ENCODE assay signal across 1 cellular context in the genomic region with DNA sequence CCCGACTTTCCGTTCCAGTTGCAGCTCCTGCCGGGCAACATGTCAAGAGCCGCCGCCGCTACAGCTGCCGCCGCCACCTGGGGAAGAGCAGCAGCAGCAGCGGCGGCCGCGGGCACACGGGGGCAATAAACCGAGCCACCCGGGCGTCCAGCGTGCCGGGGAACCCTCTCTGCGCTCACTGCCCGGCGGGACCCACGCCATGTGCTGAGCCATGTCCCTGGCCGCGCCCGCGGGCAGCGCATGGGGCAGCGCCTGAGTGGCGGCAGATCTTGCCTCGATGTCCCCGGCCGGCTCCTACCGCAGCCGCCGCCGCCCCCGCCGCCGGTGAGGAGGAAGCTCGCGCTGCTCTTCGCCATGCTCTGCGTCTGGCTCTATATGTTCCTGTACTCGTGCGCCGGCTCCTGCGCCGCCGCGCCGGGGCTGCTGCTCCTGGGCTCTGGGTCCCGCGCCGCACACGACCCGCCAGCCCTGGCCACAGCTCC.
TF ChIP-seq lines count a peak whose summit lies in the region.

No MANE protein-coding gene starts in this region.

TF ChIP-seq in HepG2, 621 proteins besides CTCF, POLR2A, EP300 and RAD21 (continued from another document and continues in another):
- TF ChIP-seq FOXA1 (IDR thresholded peaks at IDR 0.05) (no peak), FOXA1 (CRISPR knock-in tag; IDR thresholded peaks at IDR 0.05) (no peak), LCORL (IDR thresholded peaks at IDR 0.05) (no peak), LCORL (CRISPR knock-in tag; IDR thresholded peaks at IDR 0.05) (no peak), ZNF3 (CRISPR knock-in tag; IDR thresholded peaks at IDR 0.05) (no peak), RFXANK (CRISPR knock-in tag; IDR thresholded peaks at IDR 0.05) (0 out of 2 replicates have a peak, but pooled peaks have one; percentile 11), TCF12 (IDR thresholded peaks at IDR 0.05) (no peak), TCF12 (CRISPR knock-in tag; IDR thresholded peaks at IDR 0.05) (no peak; the same call in 1 of the 2 replicates), STAG1 (CRISPR knock-in tag; IDR thresholded peaks at IDR 0.05) (no peak; the same call in 1 of the 2 replicates), WIZ (CRISPR knock-in tag; IDR thresholded peaks at IDR 0.05) (no peak), MAFG (CRISPR knock-in tag; IDR thresholded peaks at IDR 0.05) (0 out of 2 replicates have a peak, but pooled peaks have one; percentile 13), KDM2A (CRISPR knock-in tag; IDR thresholded peaks at IDR 0.05; ENCODE audit: borderline replicate concordance, low read depth) (0 out of 2 replicates have a peak, but pooled peaks have one; percentile 4), MTF2 (CRISPR knock-in tag; IDR thresholded peaks at IDR 0.05; ENCODE audit: borderline replicate concordance) (peak; percentile 85; the same call in 1 of the 2 replicates), TAF1 (CRISPR knock-in tag; IDR thresholded peaks at IDR 0.05) (peak; percentile 59), FOSL2 (CRISPR knock-in tag; IDR thresholded peaks at IDR 0.05) (no peak), ZNF777 (CRISPR knock-in tag; IDR thresholded peaks at IDR 0.05) (peak; percentile 19), ZNF510 (CRISPR knock-in tag; IDR thresholded peaks at IDR 0.05; ENCODE audit: low read depth) (no peak), TCF7L2 (IDR thresholded peaks at IDR 0.05; ENCODE audit: low read depth, low read length) (no peak), ZNF333 (CRISPR knock-in tag; IDR thresholded peaks at IDR 0.05; ENCODE audit: borderline replicate concordance) (peak; percentile 60; the same call in 1 of the 2 replicates), MED13 (CRISPR knock-in tag; IDR thresholded peaks at IDR 0.05) (0 out of 2 replicates have a peak, but pooled peaks have one; percentile 5), BORCS8-MEF2B (CRISPR knock-in tag; IDR thresholded peaks at IDR 0.05) (no peak), RCOR2 (CRISPR knock-in tag; IDR thresholded peaks at IDR 0.05) (no peak), PAWR (CRISPR knock-in tag; IDR thresholded peaks at IDR 0.05; ENCODE audit: borderline replicate concordance) (no peak), TEAD3 (CRISPR knock-in tag; optimal IDR thresholded peaks at IDR 0.05; ENCODE audit: borderline replicate concordance) (no peak), ZNF30 (CRISPR knock-in tag; IDR thresholded peaks at IDR 0.05) (no peak), ZNF550 (CRISPR knock-in tag; IDR thresholded peaks at IDR 0.05; ENCODE audit: borderline replicate concordance) (no peak), ZNF772 (CRISPR knock-in tag; IDR thresholded peaks at IDR 0.05) (0 out of 2 replicates have a peak, but pooled peaks have one; percentile 42), FIP1L1 (IDR thresholded peaks at IDR 0.05; ENCODE audit: borderline replicate concordance, insufficient read depth, low read depth, low read length) (no peak), RBFOX2 (IDR thresholded peaks at IDR 0.05; ENCODE audit: low read depth, low read length) (peak; percentile 94)
- TF ChIP-seq, protein P1, sequence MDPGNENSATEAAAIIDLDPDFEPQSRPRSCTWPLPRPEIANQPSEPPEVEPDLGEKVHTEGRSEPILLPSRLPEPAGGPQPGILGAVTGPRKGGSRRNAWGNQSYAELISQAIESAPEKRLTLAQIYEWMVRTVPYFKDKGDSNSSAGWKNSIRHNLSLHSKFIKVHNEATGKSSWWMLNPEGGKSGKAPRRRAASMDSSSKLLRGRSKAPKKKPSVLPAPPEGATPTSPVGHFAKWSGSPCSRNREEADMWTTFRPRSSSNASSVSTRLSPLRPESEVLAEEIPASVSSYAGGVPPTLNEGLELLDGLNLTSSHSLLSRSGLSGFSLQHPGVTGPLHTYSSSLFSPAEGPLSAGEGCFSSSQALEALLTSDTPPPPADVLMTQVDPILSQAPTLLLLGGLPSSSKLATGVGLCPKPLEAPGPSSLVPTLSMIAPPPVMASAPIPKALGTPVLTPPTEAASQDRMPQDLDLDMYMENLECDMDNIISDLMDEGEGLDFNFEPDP (CRISPR knock-in tag; conservative IDR thresholded peaks at IDR 0.05) = 0 out of 2 replicates have a peak, but pooled peaks have one; percentile 5
- TF ChIP-seq, protein P2, sequence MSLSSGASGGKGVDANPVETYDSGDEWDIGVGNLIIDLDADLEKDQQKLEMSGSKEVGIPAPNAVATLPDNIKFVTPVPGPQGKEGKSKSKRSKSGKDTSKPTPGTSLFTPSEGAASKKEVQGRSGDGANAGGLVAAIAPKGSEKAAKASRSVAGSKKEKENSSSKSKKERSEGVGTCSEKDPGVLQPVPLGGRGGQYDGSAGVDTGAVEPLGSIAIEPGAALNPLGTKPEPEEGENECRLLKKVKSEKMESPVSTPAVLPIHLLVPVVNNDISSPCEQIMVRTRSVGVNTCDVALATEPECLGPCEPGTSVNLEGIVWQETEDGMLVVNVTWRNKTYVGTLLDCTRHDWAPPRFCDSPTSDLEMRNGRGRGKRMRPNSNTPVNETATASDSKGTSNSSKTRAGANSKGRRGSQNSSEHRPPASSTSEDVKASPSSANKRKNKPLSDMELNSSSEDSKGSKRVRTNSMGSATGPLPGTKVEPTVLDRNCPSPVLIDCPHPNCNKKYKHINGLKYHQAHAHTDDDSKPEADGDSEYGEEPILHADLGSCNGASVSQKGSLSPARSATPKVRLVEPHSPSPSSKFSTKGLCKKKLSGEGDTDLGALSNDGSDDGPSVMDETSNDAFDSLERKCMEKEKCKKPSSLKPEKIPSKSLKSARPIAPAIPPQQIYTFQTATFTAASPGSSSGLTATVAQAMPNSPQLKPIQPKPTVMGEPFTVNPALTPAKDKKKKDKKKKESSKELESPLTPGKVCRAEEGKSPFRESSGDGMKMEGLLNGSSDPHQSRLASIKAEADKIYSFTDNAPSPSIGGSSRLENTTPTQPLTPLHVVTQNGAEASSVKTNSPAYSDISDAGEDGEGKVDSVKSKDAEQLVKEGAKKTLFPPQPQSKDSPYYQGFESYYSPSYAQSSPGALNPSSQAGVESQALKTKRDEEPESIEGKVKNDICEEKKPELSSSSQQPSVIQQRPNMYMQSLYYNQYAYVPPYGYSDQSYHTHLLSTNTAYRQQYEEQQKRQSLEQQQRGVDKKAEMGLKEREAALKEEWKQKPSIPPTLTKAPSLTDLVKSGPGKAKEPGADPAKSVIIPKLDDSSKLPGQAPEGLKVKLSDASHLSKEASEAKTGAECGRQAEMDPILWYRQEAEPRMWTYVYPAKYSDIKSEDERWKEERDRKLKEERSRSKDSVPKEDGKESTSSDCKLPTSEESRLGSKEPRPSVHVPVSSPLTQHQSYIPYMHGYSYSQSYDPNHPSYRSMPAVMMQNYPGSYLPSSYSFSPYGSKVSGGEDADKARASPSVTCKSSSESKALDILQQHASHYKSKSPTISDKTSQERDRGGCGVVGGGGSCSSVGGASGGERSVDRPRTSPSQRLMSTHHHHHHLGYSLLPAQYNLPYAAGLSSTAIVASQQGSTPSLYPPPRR (CRISPR knock-in tag; IDR thresholded peaks at IDR 0.05; ENCODE audit: borderline replicate concordance) = peak; percentile 28; the same call in 1 of the 2 replicates
- TF ChIP-seq, protein P3, sequence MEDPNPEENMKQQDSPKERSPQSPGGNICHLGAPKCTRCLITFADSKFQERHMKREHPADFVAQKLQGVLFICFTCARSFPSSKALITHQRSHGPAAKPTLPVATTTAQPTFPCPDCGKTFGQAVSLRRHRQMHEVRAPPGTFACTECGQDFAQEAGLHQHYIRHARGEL (CRISPR knock-in tag; IDR thresholded peaks at IDR 0.05) = no peak
- TF ChIP-seq, protein P4, sequence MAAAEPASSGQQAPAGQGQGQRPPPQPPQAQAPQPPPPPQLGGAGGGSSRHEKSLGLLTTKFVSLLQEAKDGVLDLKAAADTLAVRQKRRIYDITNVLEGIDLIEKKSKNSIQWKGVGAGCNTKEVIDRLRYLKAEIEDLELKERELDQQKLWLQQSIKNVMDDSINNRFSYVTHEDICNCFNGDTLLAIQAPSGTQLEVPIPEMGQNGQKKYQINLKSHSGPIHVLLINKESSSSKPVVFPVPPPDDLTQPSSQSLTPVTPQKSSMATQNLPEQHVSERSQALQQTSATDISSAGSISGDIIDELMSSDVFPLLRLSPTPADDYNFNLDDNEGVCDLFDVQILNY (CRISPR knock-in tag; conservative IDR thresholded peaks at IDR 0.05) = no peak
- TF ChIP-seq, protein P5, sequence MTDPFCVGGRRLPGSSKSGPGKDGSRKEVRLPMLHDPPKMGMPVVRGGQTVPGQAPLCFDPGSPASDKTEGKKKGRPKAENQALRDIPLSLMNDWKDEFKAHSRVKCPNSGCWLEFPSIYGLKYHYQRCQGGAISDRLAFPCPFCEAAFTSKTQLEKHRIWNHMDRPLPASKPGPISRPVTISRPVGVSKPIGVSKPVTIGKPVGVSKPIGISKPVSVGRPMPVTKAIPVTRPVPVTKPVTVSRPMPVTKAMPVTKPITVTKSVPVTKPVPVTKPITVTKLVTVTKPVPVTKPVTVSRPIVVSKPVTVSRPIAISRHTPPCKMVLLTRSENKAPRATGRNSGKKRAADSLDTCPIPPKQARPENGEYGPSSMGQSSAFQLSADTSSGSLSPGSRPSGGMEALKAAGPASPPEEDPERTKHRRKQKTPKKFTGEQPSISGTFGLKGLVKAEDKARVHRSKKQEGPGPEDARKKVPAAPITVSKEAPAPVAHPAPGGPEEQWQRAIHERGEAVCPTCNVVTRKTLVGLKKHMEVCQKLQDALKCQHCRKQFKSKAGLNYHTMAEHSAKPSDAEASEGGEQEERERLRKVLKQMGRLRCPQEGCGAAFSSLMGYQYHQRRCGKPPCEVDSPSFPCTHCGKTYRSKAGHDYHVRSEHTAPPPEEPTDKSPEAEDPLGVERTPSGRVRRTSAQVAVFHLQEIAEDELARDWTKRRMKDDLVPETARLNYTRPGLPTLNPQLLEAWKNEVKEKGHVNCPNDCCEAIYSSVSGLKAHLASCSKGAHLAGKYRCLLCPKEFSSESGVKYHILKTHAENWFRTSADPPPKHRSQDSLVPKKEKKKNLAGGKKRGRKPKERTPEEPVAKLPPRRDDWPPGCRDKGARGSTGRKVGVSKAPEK (CRISPR knock-in tag; IDR thresholded peaks at IDR 0.05; ENCODE audit: borderline replicate concordance) = no peak
- TF ChIP-seq, protein P6, sequence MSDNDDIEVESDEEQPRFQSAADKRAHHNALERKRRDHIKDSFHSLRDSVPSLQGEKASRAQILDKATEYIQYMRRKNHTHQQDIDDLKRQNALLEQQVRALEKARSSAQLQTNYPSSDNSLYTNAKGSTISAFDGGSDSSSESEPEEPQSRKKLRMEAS (IDR thresholded peaks at IDR 0.05) = peak; percentile 3; the same call in 1 of the 2 replicates
- TF ChIP-seq, protein P7, sequence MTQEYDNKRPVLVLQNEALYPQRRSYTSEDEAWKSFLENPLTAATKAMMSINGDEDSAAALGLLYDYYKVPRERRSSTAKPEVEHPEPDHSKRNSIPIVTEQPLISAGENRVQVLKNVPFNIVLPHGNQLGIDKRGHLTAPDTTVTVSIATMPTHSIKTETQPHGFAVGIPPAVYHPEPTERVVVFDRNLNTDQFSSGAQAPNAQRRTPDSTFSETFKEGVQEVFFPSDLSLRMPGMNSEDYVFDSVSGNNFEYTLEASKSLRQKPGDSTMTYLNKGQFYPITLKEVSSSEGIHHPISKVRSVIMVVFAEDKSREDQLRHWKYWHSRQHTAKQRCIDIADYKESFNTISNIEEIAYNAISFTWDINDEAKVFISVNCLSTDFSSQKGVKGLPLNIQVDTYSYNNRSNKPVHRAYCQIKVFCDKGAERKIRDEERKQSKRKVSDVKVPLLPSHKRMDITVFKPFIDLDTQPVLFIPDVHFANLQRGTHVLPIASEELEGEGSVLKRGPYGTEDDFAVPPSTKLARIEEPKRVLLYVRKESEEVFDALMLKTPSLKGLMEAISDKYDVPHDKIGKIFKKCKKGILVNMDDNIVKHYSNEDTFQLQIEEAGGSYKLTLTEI (CRISPR knock-in tag; conservative IDR thresholded peaks at IDR 0.05) = no peak
- TF ChIP-seq, protein P8, sequence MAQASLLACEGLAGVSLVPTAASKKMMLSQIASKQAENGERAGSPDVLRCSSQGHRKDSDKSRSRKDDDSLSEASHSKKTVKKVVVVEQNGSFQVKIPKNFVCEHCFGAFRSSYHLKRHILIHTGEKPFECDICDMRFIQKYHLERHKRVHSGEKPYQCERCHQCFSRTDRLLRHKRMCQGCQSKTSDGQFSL (CRISPR knock-in tag; IDR thresholded peaks at IDR 0.05) = no peak
- TF ChIP-seq, protein P9, sequence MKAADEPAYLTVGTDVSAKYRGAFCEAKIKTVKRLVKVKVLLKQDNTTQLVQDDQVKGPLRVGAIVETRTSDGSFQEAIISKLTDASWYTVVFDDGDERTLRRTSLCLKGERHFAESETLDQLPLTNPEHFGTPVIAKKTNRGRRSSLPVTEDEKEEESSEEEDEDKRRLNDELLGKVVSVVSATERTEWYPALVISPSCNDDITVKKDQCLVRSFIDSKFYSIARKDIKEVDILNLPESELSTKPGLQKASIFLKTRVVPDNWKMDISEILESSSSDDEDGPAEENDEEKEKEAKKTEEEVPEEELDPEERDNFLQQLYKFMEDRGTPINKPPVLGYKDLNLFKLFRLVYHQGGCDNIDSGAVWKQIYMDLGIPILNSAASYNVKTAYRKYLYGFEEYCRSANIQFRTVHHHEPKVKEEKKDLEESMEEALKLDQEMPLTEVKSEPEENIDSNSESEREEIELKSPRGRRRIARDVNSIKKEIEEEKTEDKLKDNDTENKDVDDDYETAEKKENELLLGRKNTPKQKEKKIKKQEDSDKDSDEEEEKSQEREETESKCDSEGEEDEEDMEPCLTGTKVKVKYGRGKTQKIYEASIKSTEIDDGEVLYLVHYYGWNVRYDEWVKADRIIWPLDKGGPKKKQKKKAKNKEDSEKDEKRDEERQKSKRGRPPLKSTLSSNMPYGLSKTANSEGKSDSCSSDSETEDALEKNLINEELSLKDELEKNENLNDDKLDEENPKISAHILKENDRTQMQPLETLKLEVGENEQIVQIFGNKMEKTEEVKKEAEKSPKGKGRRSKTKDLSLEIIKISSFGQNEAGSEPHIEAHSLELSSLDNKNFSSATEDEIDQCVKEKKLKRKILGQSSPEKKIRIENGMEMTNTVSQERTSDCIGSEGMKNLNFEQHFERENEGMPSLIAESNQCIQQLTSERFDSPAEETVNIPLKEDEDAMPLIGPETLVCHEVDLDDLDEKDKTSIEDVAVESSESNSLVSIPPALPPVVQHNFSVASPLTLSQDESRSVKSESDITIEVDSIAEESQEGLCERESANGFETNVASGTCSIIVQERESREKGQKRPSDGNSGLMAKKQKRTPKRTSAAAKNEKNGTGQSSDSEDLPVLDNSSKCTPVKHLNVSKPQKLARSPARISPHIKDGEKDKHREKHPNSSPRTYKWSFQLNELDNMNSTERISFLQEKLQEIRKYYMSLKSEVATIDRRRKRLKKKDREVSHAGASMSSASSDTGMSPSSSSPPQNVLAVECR (CRISPR knock-in tag; IDR thresholded peaks at IDR 0.05; ENCODE audit: borderline replicate concordance) = peak; percentile 58
- TF ChIP-seq, protein P10, sequence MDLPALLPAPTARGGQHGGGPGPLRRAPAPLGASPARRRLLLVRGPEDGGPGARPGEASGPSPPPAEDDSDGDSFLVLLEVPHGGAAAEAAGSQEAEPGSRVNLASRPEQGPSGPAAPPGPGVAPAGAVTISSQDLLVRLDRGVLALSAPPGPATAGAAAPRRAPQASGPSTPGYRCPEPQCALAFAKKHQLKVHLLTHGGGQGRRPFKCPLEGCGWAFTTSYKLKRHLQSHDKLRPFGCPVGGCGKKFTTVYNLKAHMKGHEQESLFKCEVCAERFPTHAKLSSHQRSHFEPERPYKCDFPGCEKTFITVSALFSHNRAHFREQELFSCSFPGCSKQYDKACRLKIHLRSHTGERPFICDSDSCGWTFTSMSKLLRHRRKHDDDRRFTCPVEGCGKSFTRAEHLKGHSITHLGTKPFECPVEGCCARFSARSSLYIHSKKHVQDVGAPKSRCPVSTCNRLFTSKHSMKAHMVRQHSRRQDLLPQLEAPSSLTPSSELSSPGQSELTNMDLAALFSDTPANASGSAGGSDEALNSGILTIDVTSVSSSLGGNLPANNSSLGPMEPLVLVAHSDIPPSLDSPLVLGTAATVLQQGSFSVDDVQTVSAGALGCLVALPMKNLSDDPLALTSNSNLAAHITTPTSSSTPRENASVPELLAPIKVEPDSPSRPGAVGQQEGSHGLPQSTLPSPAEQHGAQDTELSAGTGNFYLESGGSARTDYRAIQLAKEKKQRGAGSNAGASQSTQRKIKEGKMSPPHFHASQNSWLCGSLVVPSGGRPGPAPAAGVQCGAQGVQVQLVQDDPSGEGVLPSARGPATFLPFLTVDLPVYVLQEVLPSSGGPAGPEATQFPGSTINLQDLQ (CRISPR knock-in tag; IDR thresholded peaks at IDR 0.05) = peak; percentile 18; the same call in 1 of the 2 replicates
